Comparison of ENCODE assay signal across 21 cellular contexts in the genomic region with DNA sequence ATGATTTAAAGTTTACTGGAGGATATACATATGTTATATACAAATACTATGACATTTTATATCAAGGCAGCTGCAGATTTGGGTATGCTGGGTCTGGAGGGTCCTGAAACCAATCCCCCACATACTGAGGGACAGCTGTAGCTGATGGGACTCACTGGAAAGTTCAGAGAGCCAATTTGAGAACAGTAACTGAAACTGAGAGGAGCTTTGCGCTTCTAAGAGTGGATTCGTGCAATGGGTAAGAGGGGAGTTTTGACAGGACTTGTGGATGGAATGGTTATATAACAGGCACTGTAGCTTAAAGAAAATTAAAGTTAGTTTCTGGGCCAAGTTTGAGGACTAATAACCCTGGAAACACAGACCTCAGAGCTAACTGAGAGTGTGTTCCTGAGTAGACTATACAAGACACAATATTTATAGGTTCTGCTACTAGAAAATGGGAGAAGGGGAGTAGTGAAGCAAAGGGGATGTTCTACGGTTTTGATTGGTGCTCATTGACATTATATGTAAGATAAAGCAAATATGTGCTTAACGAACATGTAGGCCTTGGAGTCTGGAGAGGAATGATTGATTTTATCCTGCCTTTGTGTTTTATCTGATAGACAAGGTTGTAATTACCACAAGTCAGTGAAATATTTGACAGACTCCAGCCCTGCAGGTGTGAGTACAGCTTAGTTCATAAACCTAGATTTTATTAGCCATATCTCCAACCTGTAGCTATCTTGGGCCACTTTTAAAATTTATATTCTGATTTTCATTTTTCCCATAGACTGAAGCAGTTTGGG. TPM values are rescaled to one million over a fixed set of nuclear protein-coding genes. Genes with fewer than 3 reads are reported as not detected.
DNase-seq lines count a peak whose midpoint lies in the region; ATAC-seq, FAIRE-seq and TF ChIP-seq lines count a peak whose summit lies in the region.
"Had no signal": no experiment of that assay in that cellular context is flagged by ENCODE, and none has a peak within 500 bp of the region (broad histone marks: within the 10 kb centered on the region; RNA-seq: fewer than 3 reads in every experiment).

No MANE protein-coding gene starts in this region.

- in situ Hi-C loops in K562 (cut with MboI) = no loop called here

- H3K4me3 ChIP-seq in K562 (no peak overlapping the region), prostate gland (no peak overlapping the region)
- H3K4me3 ChIP-seq: BLaER1 treated with 17β-estradiol and CSF1 and Interleukin-3, amounts not matched to agents 10 nM and 100 nM; lung; sigmoid colon had no signal

- no peak for FAIRE-seq in K562 (lab: Jason Lieb, UNC)
- FAIRE-seq: bronchial epithelial cell had no signal

- intact Hi-C loops in K562 (cut with micrococcal nuclease) (no loop called here), prostate gland (cut with DNase I) (no loop called here)

- no peaks in the 10 kb centered on the region for H3K36me3 ChIP-seq in K562 (ENCODE audit: control insufficient read depth, insufficient read depth, low read length)
- no peaks in the 10 kb centered on the region for H3K36me3 ChIP-seq in prostate gland
- H3K36me3 ChIP-seq: BLaER1 treated with 17β-estradiol and CSF1 and Interleukin-3, amounts not matched to agents 10 nM and 100 nM; sigmoid colon had no signal

- H3K9me3 ChIP-seq in K562 (replicated peaks; ENCODE audit: control insufficient read depth, insufficient read depth, low read depth, low read length) (no peaks in the 10 kb centered on the region), prostate gland (no peaks in the 10 kb centered on the region)
- H3K9me3 ChIP-seq: BLaER1 treated with 17β-estradiol and CSF1 and Interleukin-3, amounts not matched to agents 10 nM and 100 nM; sigmoid colon had no signal

- TF ChIP-seq POLR2A in K562 (conservative IDR thresholded peaks at IDR 0.05) (no peak), prostate gland (IDR thresholded peaks at IDR 0.05) (no peak)

- DNase-seq in K562 (ENCODE audit: extremely low read depth in 1 of 4, low spot score in 3 of 4) = no peak
- DNase-seq in NCI-H524 (lab: John Stamatoyannopoulos, UW) = no peak
- DNase-seq in prostate gland (ENCODE audit: low spot score) = no peak
- DNase-seq in SW480 (ENCODE audit: low spot score) = no peak
- no peak for DNase-seq in T-helper 2 cell
- DNase-seq: activated naive CD4-positive, alpha-beta T cell treated with anti-CD3 and anti-CD28 coated beads, Interleukin-2, amount 10 ng/mL, durations not matched to agents 7 days and 5 days; effector memory CD4-positive, alpha-beta T cell; foreskin melanocyte; HCEC 1CT; Kasumi-1; NCI-H2107; sigmoid colon; stimulated activated naive CD8-positive, alpha-beta T cell treated with anti-CD3 and anti-CD28 coated beads, Interleukin-15, amount 100 ng/mL, for 72 hours; WERI-Rb-1 had no signal

- no peaks in the 10 kb centered on the region for H3K9me1 ChIP-seq in K562 (ENCODE audit: control insufficient read depth, insufficient read depth, low read length)

- 50% methylated on average over 4 of the region's 4 CpGs for WGBS in K562 (ENCODE audit: insufficient coverage, low coverage, missing lambda C conversion rate)
- WGBS in prostate gland = 67% methylated on average over 4 of the region's 4 CpGs

- no peaks in the 10 kb centered on the region; the same call in 2 of the 3 replicates for H3K79me2 ChIP-seq in K562 (ENCODE audit: control insufficient read depth, insufficient read depth, low read length)

- TF ChIP-seq CTCF in K562 (IDR thresholded peaks at IDR 0.05 in 2 of 3, conservative IDR thresholded peaks at IDR 0.05 in 1 of 3; ENCODE audit: insufficient read depth in 2 of 3, low read depth in 1 of 3, low read length in 3 of 3) (no peak), prostate gland (IDR thresholded peaks at IDR 0.05) (no peak)

- POLR2A ChIA-PET in K562 (lab: Yijun Ruan, JAX) = interaction anchor here (1.0 kb wide), 1 partner anchor 10 kb away, joined by 3 read pairs; no protein-coding TSS in a partner anchor

- no peak overlapping the region for H3K27ac ChIP-seq in K562 (ENCODE audit: extremely low read depth, low read depth, low read length)
- no peak overlapping the region for H3K27ac ChIP-seq in prostate gland
- H3K27ac ChIP-seq: BLaER1 treated with 17β-estradiol and CSF1 and Interleukin-3, amounts not matched to agents 10 nM and 100 nM; HL-60; sigmoid colon; WERI-Rb-1 had no signal

- CTCF ChIA-PET in K562 (lab: Yijun Ruan, JAX; ENCODE audit: low intra/inter-chr PET ratio) = no interaction called here

- no peak overlapping the region for H3K4me2 ChIP-seq in K562 (ENCODE audit: insufficient read depth, low read length)
- H3K4me2 ChIP-seq: BLaER1 treated with 17β-estradiol and CSF1 and Interleukin-3, amounts not matched to agents 10 nM and 100 nM had no signal

- H2AFZ ChIP-seq in K562 (ENCODE audit: low read depth, low read length) = peak overlapping the region; percentile 25; the same call in 1 of the 2 replicates

- H3K27me3 ChIP-seq in K562 (ENCODE audit: control insufficient read depth in 2 of 2, insufficient read depth in 2 of 2, low read length in 2 of 2) (no peaks in the 10 kb centered on the region), prostate gland (replicated peaks; ENCODE audit: insufficient read depth) (no peaks in the 10 kb centered on the region)
- H3K27me3 ChIP-seq: BLaER1 treated with 17β-estradiol and CSF1 and Interleukin-3, amounts not matched to agents 10 nM and 100 nM; sigmoid colon had no signal

- H3K4me1 ChIP-seq in K562 (replicated peaks in 1 of 2; ENCODE audit: control insufficient read depth in 2 of 2, insufficient read depth in 2 of 2, low read length in 2 of 2) (peaks cover 7 to 12% of the 10 kb centered on the region in 2 experiments; a peak in 4 of 5 replicates), prostate gland (replicated peaks) (no peaks in the 10 kb centered on the region)

- no peak overlapping the region for H3K9ac ChIP-seq in K562 (ENCODE audit: insufficient read depth in 1 of 2, low read depth in 2 of 2, low read length in 2 of 2)
- H3K9ac ChIP-seq: BLaER1 treated with 17β-estradiol and CSF1 and Interleukin-3, amounts not matched to agents 10 nM and 100 nM had no signal

- BruUV-seq in K562 (replicated peaks; lab: Mats Ljungman, UMichigan) = no TSS peak

- no peaks in the 10 kb centered on the region for H4K20me1 ChIP-seq in K562 (replicated peaks; ENCODE audit: control insufficient read depth, insufficient read depth, low read length)
- H4K20me1 ChIP-seq: BLaER1 treated with 17β-estradiol and CSF1 and Interleukin-3, amounts not matched to agents 10 nM and 100 nM had no signal

- ATAC-seq in GM18861 (IDR thresholded peaks at IDR 0.05; ENCODE audit: unreplicated experiment) (peak; percentile 28), GM21528 (IDR thresholded peaks at IDR 0.05; ENCODE audit: low FRiP score, unreplicated experiment) (peak; percentile 43), HG03045 (IDR thresholded peaks at IDR 0.05; ENCODE audit: unreplicated experiment) (peak; percentile 37), K562 (no peak)
- ATAC-seq: stimulated activated naive CD8-positive, alpha-beta T cell treated with anti-CD3 and anti-CD28 coated beads, Interleukin-15, amount 100 ng/mL, for 72 hours had no signal

- TF ChIP-seq RAD21 in K562 (CRISPR knock-in tag; conservative IDR thresholded peaks at IDR 0.05 in 1 of 2, IDR thresholded peaks at IDR 0.05 in 1 of 2) = no peak

- no peak for TF ChIP-seq EP300 in K562 (IDR thresholded peaks at IDR 0.05; ENCODE audit: low read length)

TF ChIP-seq in K562, 482 proteins besides CTCF, POLR2A, EP300 and RAD21:
- TF ChIP-seq ESRRB (CRISPR knock-in tag; IDR thresholded peaks at IDR 0.05; ENCODE audit: borderline replicate concordance) (no peak), ZNF165 (CRISPR knock-in tag; IDR thresholded peaks at IDR 0.05; ENCODE audit: borderline replicate concordance) (no peak), NRF1 (conservative IDR thresholded peaks at IDR 0.05 in 1 of 2, IDR thresholded peaks at IDR 0.05 in 1 of 2) (no peak), ZNF431 (CRISPR knock-in tag; IDR thresholded peaks at IDR 0.05) (no peak), TRIM28 (IDR thresholded peaks at IDR 0.05) (no peak), MYC (IDR thresholded peaks at IDR 0.05; ENCODE audit: low read depth, low read length) (no peak), MYC (CRISPR knock-in tag; IDR thresholded peaks at IDR 0.05; ENCODE audit: borderline replicate concordance, low read depth) (no peak)

RNA-seq across cellular contexts. Expression of a gene that starts 4.8 kb away (rescaled TPM):
- 4.6 and 8.5 TPM in 2 replicates for total RNA-seq in K562 (2011; cell fraction: chromatin; rRNA removed; ENCODE audit: low replicate concordance)
- 5.2 and 5.5 TPM in 2 replicates for total RNA-seq in K562 (2011; cell fraction: nucleolus; rRNA removed)
- total RNA-seq in K562 (2011; cell fraction: nucleoplasm; rRNA removed) = 4.4 and 8.9 TPM in 2 replicates
- total RNA-seq in K562 (2014; rRNA removed) (1.3 and 1.6 TPM in 2 replicates), K562 (2014; rRNA removed; fragmentation: Illumina TruSeq; extraction: Trizol) (4.1 and 4.3 TPM in 2 replicates), K562 (2015; rRNA removed; fragmentation: Illumina TruSeq; extraction: Trizol) (4.0 and 4.3 TPM in 2 replicates), K562 (2021) (5.1 and 6.5 TPM in 2 replicates), prostate gland (10 to 100 TPM; 15.1 to 21.3 TPM)
- polyA plus RNA-seq in K562 (2011; rRNA removed) (4.5 and 4.8 TPM in 2 replicates), K562 (2014; fragmentation: Illumina TruSeq; extraction: Trizol) (3.6 and 3.9 TPM in 2 replicates), K562 (2014; fragmentation: Nextera tagmentation; extraction: Ambion mirVana) (1 to 10 TPM in 1 of 2 experiments, under 1 TPM in 1; 0.87 to 1.2 TPM), K562 (2014; rRNA removed) (1.8 and 2.6 TPM in 2 replicates)
- polyA plus RNA-seq in K562 (2011; cell fraction: cytosol; rRNA removed) = 2.3 and 2.8 TPM in 2 replicates
- 1.8 and 3.4 TPM in 2 replicates for polyA plus RNA-seq in K562 (2011; cell fraction: nucleus; rRNA removed)
- 3.5 and 4.5 TPM in 2 replicates for polyA plus RNA-seq in K562 (2012)
- polyA minus RNA-seq in K562 (2011; rRNA and poly(A)+ RNA removed) = 11.3 and 12.6 TPM in 2 replicates
- 7.2 and 9.5 TPM in 2 replicates for polyA minus RNA-seq in K562 (2011; cell fraction: cytosol; rRNA and poly(A)+ RNA removed)
- polyA minus RNA-seq in K562 (2011; cell fraction: nucleus; rRNA and poly(A)+ RNA removed) = 3.5 and 4.1 TPM in 2 replicates
